ENCODE assay signal across 21 cellular contexts in genomic region chr17:18015603-18016002, GRCh38. TPM values are rescaled to one million over a fixed set of nuclear protein-coding genes. Genes with fewer than 3 reads are reported as not detected.
DNase-seq lines count a peak whose midpoint lies in the region; ATAC-seq, FAIRE-seq and TF ChIP-seq lines count a peak whose summit lies in the region.
"Had no signal": no experiment of that assay in that cellular context is flagged by ENCODE, and none has a peak within 500 bp of the region (broad histone marks: within the 10 kb centered on the region; RNA-seq: fewer than 3 reads in every experiment).

No MANE protein-coding gene starts in this region.

- no peaks in the 10 kb centered on the region for H3K9me3 Mint-ChIP-seq in neural crest cell
- H3K9me3 Mint-ChIP-seq: CD4-positive, alpha-beta memory T cell; T-cell had no signal

- DNase-seq in HTR-8/SVneo (ENCODE audit: insufficient read length, low spot score), result no peak
- DNase-seq in NCI-H524 (lab: John Stamatoyannopoulos, UW), result peak; percentile 93 to 97
- DNase-seq in neural crest cell (ENCODE audit: low read depth, low spot score), result no peak
- no peak for DNase-seq in hepatocyte (ENCODE audit: low spot score)
- DNase-seq in SIG-M5 treated with dmso at 0.1 percent for 504 hours (lab: John Stamatoyannopoulos, UW; ENCODE audit: unreplicated experiment), result no peak
- no peak for DNase-seq in mesenteric fat pad (ENCODE audit: low spot score)
- DNase-seq: BE2C; CD4-positive, alpha-beta memory T cell; DMS79 treated with DMSO at 0.1 percent for 48 hours; NCI-H1092 treated with DMSO at 0.1 percent for 48 hours; NCI-H187; NCI-H446 treated with DMSO at 0.1 percent for 48 hours; PC-3; RPMI8226; SHP77 treated with DMSO at 0.1 percent for 48 hours; T-cell had no signal

- no peak overlapping the region for H3K4me3 ChIP-seq in BLaER1
- H3K4me3 ChIP-seq in hepatocyte, result no peak overlapping the region
- H3K4me3 ChIP-seq: HAP-1, K562 had no signal

- H3K4me2 ChIP-seq in BLaER1 (peak overlapping the region; percentile 66), hepatocyte (no peak overlapping the region)

- H3K4me1 ChIP-seq in BLaER1, result peaks cover 56% of the 10 kb centered on the region
- H3K4me1 ChIP-seq in hepatocyte (ENCODE audit: insufficient read depth), result peaks cover 7% of the 10 kb centered on the region

- H3K79me2 ChIP-seq in hepatocyte, result no peaks in the 10 kb centered on the region

- no peaks in the 10 kb centered on the region for H3K9me2 ChIP-seq in hepatocyte (replicated peaks; ENCODE audit: insufficient read depth)

- WGBS in hepatocyte (ENCODE audit: low lambda C conversion rate, missing lambda C conversion rate), result 97% methylated on average over 5 of the region's 5 CpGs

- H3K27me3 ChIP-seq in BLaER1, result no peaks in the 10 kb centered on the region
- no peaks in the 10 kb centered on the region for H3K27me3 ChIP-seq in hepatocyte
- H3K27me3 ChIP-seq: BE2C had no signal

- H3K27ac ChIP-seq in BLaER1, result peak overlapping the region; percentile 39
- H3K27ac ChIP-seq in hepatocyte, result no peak overlapping the region

- no peak overlapping the region; the same call in 1 of the 2 replicates for H3K9ac ChIP-seq in BLaER1

- no peaks in the 10 kb centered on the region for H3K36me3 Mint-ChIP-seq in neural crest cell (ENCODE audit: low read depth)

- H2AFZ ChIP-seq in hepatocyte, result no peak overlapping the region

- ATAC-seq in GM18858 (IDR thresholded peaks at IDR 0.05; ENCODE audit: unreplicated experiment), result no peak
- ATAC-seq: K562, PC-3, SK-N-SH treated with all-trans-retinoic acid at 6 μM for 48 hours, T-cell had no signal

- no peaks in the 10 kb centered on the region for H3K4me1 Mint-ChIP-seq in neural crest cell
- H3K4me1 Mint-ChIP-seq: CD4-positive, alpha-beta memory T cell; T-cell had no signal

- H3K27me3 Mint-ChIP-seq in neural crest cell (ENCODE audit: low read depth), result no peaks in the 10 kb centered on the region
- H3K27me3 Mint-ChIP-seq: CD4-positive, alpha-beta memory T cell; T-cell had no signal

- H3K36me3 ChIP-seq in BLaER1, result peaks cover 16% of the 10 kb centered on the region
- no peaks in the 10 kb centered on the region for H3K36me3 ChIP-seq in hepatocyte (replicated peaks; ENCODE audit: insufficient read depth, low read depth)
- H3K36me3 ChIP-seq: BE2C had no signal

- H4K20me1 ChIP-seq in BLaER1 (peaks cover 12% of the 10 kb centered on the region), hepatocyte (ENCODE audit: insufficient read depth, poor library complexity, severe bottlenecking) (no peaks in the 10 kb centered on the region)

- peak overlapping the region; percentile 50 for H3K27ac Mint-ChIP-seq in neural crest cell (ENCODE audit: unreplicated experiment)
- H3K27ac Mint-ChIP-seq: T-cell had no signal

- peak; percentile 31 for FAIRE-seq in HTR-8/SVneo (lab: Jason Lieb, UNC)
- FAIRE-seq: K562 had no signal

- H3K4me3 Mint-ChIP-seq in neural crest cell, result no peak overlapping the region
- H3K4me3 Mint-ChIP-seq: CD4-positive, alpha-beta memory T cell; T-cell had no signal

- TF ChIP-seq CTCF in neural crest cell (conservative IDR thresholded peaks at IDR 0.05) (no peak), hepatocyte (IDR thresholded peaks at IDR 0.05; ENCODE audit: poor library complexity) (no peak)

- H3K9me3 ChIP-seq in BLaER1 (no peaks in the 10 kb centered on the region), hepatocyte (ENCODE audit: low read depth) (no peaks in the 10 kb centered on the region)
- H3K9me3 ChIP-seq: BE2C, HAP-1 had no signal

RNA-seq across cellular contexts. Expression of gene ATPAF2, which starts 23.4 kb away (rescaled TPM):
- total RNA-seq in neural crest cell (20.3 and 23.1 TPM in 2 replicates), hepatocyte (16.8 and 17.9 TPM in 2 replicates), mesenteric fat pad (20.8 TPM)
- polyA plus RNA-seq in hepatocyte, result 33.9 and 36.7 TPM in 2 replicates

RNA-seq across cellular contexts. Expression of gene GID4, which starts 23.6 kb away (rescaled TPM):
- total RNA-seq in neural crest cell (11.8 and 12.2 TPM in 2 replicates), hepatocyte (7.1 and 8.2 TPM in 2 replicates), mesenteric fat pad (17.4 TPM)
- 4.7 and 6.7 TPM in 2 replicates for polyA plus RNA-seq in hepatocyte

RNA-seq across cellular contexts. Expression of gene DRC3, which starts 42.9 kb away (rescaled TPM):
- total RNA-seq in neural crest cell, result 0.61 and 1.6 TPM in 2 replicates
- total RNA-seq in hepatocyte, result 1.1 TPM in 2 replicates
- polyA plus RNA-seq in hepatocyte, result 1.8 and 3.2 TPM in 2 replicates
- 0.32 TPM for total RNA-seq in mesenteric fat pad

RNA-seq across cellular contexts. Expression of gene TOM1L2, which starts 43.4 kb away (rescaled TPM):
- total RNA-seq in neural crest cell, result 15.9 and 16.3 TPM in 2 replicates
- total RNA-seq in hepatocyte, result 27.5 and 29.6 TPM in 2 replicates
- polyA plus RNA-seq in hepatocyte, result 21.5 and 41.1 TPM in 2 replicates
- total RNA-seq in mesenteric fat pad, result 43.7 TPM

Comparison
In these comparisons a context has a peak if more than half of its experiments do, and no peak if none do; other contexts are left out.
1. DNase-seq: peak in NCI-H524 (2 of 2); none in HTR-8/SVneo (single experiment), neural crest cell (single experiment), hepatocyte (single experiment), SIG-M5 treated with dmso at 0.1 percent for 504 hours (single experiment) and mesenteric fat pad (single experiment).